8 cellular contexts compared by ENCODE assay signal in genomic region chr1:66752000-66752592, GRCh38. TPM values are rescaled to one million over a fixed set of nuclear protein-coding genes. Genes with fewer than 3 reads are reported as not detected.
DNase-seq lines count a peak whose midpoint lies in the region; ATAC-seq and TF ChIP-seq lines count a peak whose summit lies in the region.

Gene DYNLT5 (plus strand): TSS chr1:66752459. CDS start chr1:66754659, 2,200 bp downstream.

- no peaks in the 10 kb centered on the region for H3K4me1 ChIP-seq in foreskin keratinocyte

- CTCF ChIA-PET in activated naive CD4-positive, alpha-beta T cell treated with anti-CD3 and anti-CD28 coated beads, Interleukin-2, amount 10 ng/mL, durations not matched to agents 7 days and 5 days (lab: Charles Lee), result interaction anchor here (1.2 kb wide), 1 partner anchor 27 kb away, joined by 6 read pairs; no protein-coding TSS in a partner anchor
- CTCF ChIA-PET in activated CD4-positive, alpha-beta memory T cell treated with anti-CD3 and anti-CD28 coated beads for 36 hours (lab: Charles Lee), result no interaction called here

- H3K27ac Mint-ChIP-seq in activated naive CD4-positive, alpha-beta T cell treated with anti-CD3 and anti-CD28 coated beads, Interleukin-2, amount 10 ng/mL, durations not matched to agents 7 days and 5 days, result no peak within 1 kb of the TSS
- H3K27ac Mint-ChIP-seq in activated CD4-positive, alpha-beta memory T cell treated with anti-CD3 and anti-CD28 coated beads for 36 hours, result no peak within 1 kb of the TSS
- no peak within 1 kb of the TSS for H3K27ac Mint-ChIP-seq in natural killer cell treated with Interleukin-12 subunit alpha and Interleukin-12 subunit beta and Interleukin-15 and Interleukin-18, amount 100 ng/mL, for 72 hours

- ATAC-seq in foreskin keratinocyte (peak; percentile 77), HG03469 (IDR thresholded peaks at IDR 0.05; ENCODE audit: unreplicated experiment) (no peak)
- ATAC-seq in natural killer cell treated with Interleukin-12 subunit alpha and Interleukin-12 subunit beta and Interleukin-15 and Interleukin-18, amount 100 ng/mL, for 72 hours, result peak; percentile 69 to 80

- peak; percentile 28 for TF ChIP-seq CTCF in foreskin keratinocyte (conservative IDR thresholded peaks at IDR 0.05)

- no peaks in the 10 kb centered on the region for H3K9me3 Mint-ChIP-seq in activated naive CD4-positive, alpha-beta T cell treated with anti-CD3 and anti-CD28 coated beads, Interleukin-2, amount 10 ng/mL, durations not matched to agents 7 days and 5 days
- H3K9me3 Mint-ChIP-seq in activated CD4-positive, alpha-beta memory T cell treated with anti-CD3 and anti-CD28 coated beads for 36 hours, result no peaks in the 10 kb centered on the region
- H3K9me3 Mint-ChIP-seq in natural killer cell treated with Interleukin-12 subunit alpha and Interleukin-12 subunit beta and Interleukin-15 and Interleukin-18, amount 100 ng/mL, for 72 hours, result no peaks in the 10 kb centered on the region

- H3K36me3 Mint-ChIP-seq in activated naive CD4-positive, alpha-beta T cell treated with anti-CD3 and anti-CD28 coated beads, Interleukin-2, amount 10 ng/mL, durations not matched to agents 7 days and 5 days, result no peaks in the 10 kb centered on the region
- no peaks in the 10 kb centered on the region for H3K36me3 Mint-ChIP-seq in activated CD4-positive, alpha-beta memory T cell treated with anti-CD3 and anti-CD28 coated beads for 36 hours
- H3K36me3 Mint-ChIP-seq in natural killer cell treated with Interleukin-12 subunit alpha and Interleukin-12 subunit beta and Interleukin-15 and Interleukin-18, amount 100 ng/mL, for 72 hours, result no peaks in the 10 kb centered on the region

- peaks cover 19% of the 10 kb centered on the region for H3K4me1 Mint-ChIP-seq in activated naive CD4-positive, alpha-beta T cell treated with anti-CD3 and anti-CD28 coated beads, Interleukin-2, amount 10 ng/mL, durations not matched to agents 7 days and 5 days
- H3K4me1 Mint-ChIP-seq in activated CD4-positive, alpha-beta memory T cell treated with anti-CD3 and anti-CD28 coated beads for 36 hours (ENCODE audit: low read depth), result peaks cover 9% of the 10 kb centered on the region
- H3K4me1 Mint-ChIP-seq in natural killer cell treated with Interleukin-12 subunit alpha and Interleukin-12 subunit beta and Interleukin-15 and Interleukin-18, amount 100 ng/mL, for 72 hours (ENCODE audit: low read depth in 2 of 2), result peaks cover 9 to 17% of the 10 kb centered on the region in 2 donors

- H3K27me3 ChIP-seq in foreskin keratinocyte, result peaks cover 85% of the 10 kb centered on the region

- H3K4me3 Mint-ChIP-seq in activated naive CD4-positive, alpha-beta T cell treated with anti-CD3 and anti-CD28 coated beads, Interleukin-2, amount 10 ng/mL, durations not matched to agents 7 days and 5 days, result peak within 1 kb of the TSS; percentile 40
- peak within 1 kb of the TSS; percentile 53 for H3K4me3 Mint-ChIP-seq in activated CD4-positive, alpha-beta memory T cell treated with anti-CD3 and anti-CD28 coated beads for 36 hours
- H3K4me3 Mint-ChIP-seq in natural killer cell treated with Interleukin-12 subunit alpha and Interleukin-12 subunit beta and Interleukin-15 and Interleukin-18, amount 100 ng/mL, for 72 hours, result peak within 1 kb of the TSS; percentile 64

- H3K27ac ChIP-seq in foreskin keratinocyte, result no peak within 1 kb of the TSS

- POLR2A ChIA-PET in activated CD4-positive, alpha-beta memory T cell treated with anti-CD3 and anti-CD28 coated beads for 36 hours (lab: Charles Lee), result no interaction called here

- intact Hi-C loops in activated CD4-positive, alpha-beta memory T cell treated with anti-CD3 and anti-CD28 coated beads for 36 hours (cut with micrococcal nuclease), result no loop called here

- no peak for DNase-seq in activated naive CD4-positive, alpha-beta T cell treated with anti-CD3 and anti-CD28 coated beads, Interleukin-2, amount 10 ng/mL, durations not matched to agents 7 days and 5 days
- no peak for DNase-seq in activated naive CD4-positive, alpha-beta T cell (lab: John Stamatoyannopoulos, UW)
- DNase-seq in activated CD4-positive, alpha-beta memory T cell treated with anti-CD3 and anti-CD28 coated beads for 36 hours, result no peak
- DNase-seq in foreskin keratinocyte (no peak), NCI-H2107 treated with DMSO at 0.1 percent for 48 hours (lab: John Stamatoyannopoulos, UW; ENCODE audit: unreplicated experiment) (no peak), cerebellar nuclear complex (lab: John Stamatoyannopoulos, UW) (no peak)
- DNase-seq in natural killer cell treated with Interleukin-12 subunit alpha and Interleukin-12 subunit beta and Interleukin-15 and Interleukin-18, amount 100 ng/mL, for 72 hours (ENCODE audit: low spot score), result no peak

- H3K27me3 Mint-ChIP-seq in activated naive CD4-positive, alpha-beta T cell treated with anti-CD3 and anti-CD28 coated beads, Interleukin-2, amount 10 ng/mL, durations not matched to agents 7 days and 5 days, result peaks cover 41% of the 10 kb centered on the region
- peaks cover 42% of the 10 kb centered on the region for H3K27me3 Mint-ChIP-seq in activated CD4-positive, alpha-beta memory T cell treated with anti-CD3 and anti-CD28 coated beads for 36 hours
- peaks cover 38 to 57% of the 10 kb centered on the region in 2 donors for H3K27me3 Mint-ChIP-seq in natural killer cell treated with Interleukin-12 subunit alpha and Interleukin-12 subunit beta and Interleukin-15 and Interleukin-18, amount 100 ng/mL, for 72 hours

RNA-seq across cellular contexts. Expression of gene DYNLT5, which starts in this region (rescaled TPM):
- total RNA-seq in activated CD4-positive, alpha-beta memory T cell treated with anti-CD3 and anti-CD28 coated beads for 36 hours, result not detected
- total RNA-seq in foreskin keratinocyte, result not detected in 2 replicates
- polyA plus RNA-seq in foreskin keratinocyte, result not detected in 2 replicates
- total RNA-seq in natural killer cell treated with Interleukin-12 subunit alpha and Interleukin-12 subunit beta and Interleukin-15 and Interleukin-18, amount 100 ng/mL, for 72 hours, result not detected

Comparison
In these comparisons a context has a peak if more than half of its experiments do, and no peak if none do; other contexts are left out.
1. Peak in ATAC-seq in foreskin keratinocyte; RNA of the gene not detected or under 1 TPM.
2. Peak in ATAC-seq in natural killer cell treated with Interleukin-12 subunit alpha and Interleukin-12 subunit beta and Interleukin-15 and Interleukin-18, amount 100 ng/mL, for 72 hours; RNA of the gene not detected or under 1 TPM.